Comparison of ENCODE assay signal across 8 cellular contexts in genomic region chr10:27099448-27099847, GRCh38. TPM values are rescaled to one million over a fixed set of nuclear protein-coding genes. Genes with fewer than 3 reads are reported as not detected.
A peak's percentile ranks its signal among the peaks of the same experiment; 100 is the strongest.
DNase-seq lines count a peak whose midpoint lies in the region; TF ChIP-seq lines count a peak whose summit lies in the region.

No MANE protein-coding gene starts in this region.

- H3K36me3 Mint-ChIP-seq in progenitor cell of endocrine pancreas (ENCODE audit: insufficient read depth), result peaks cover 2% of the 10 kb centered on the region

- no peaks in the 10 kb centered on the region for H3K9me3 Mint-ChIP-seq in progenitor cell of endocrine pancreas (ENCODE audit: low read depth)

- peaks cover 16% of the 10 kb centered on the region; the same call in 1 of the 2 replicates for H3K36me3 ChIP-seq in DOHH2 (ENCODE audit: control insufficient read depth, low read length)
- H3K36me3 ChIP-seq in esophagus muscularis mucosa, result no peaks in the 10 kb centered on the region

- peak overlapping the region; percentile 99 for H3K4me2 ChIP-seq in DOHH2 (ENCODE audit: low read length)

- H3K27ac Mint-ChIP-seq in progenitor cell of endocrine pancreas, result peak overlapping the region; percentile 96

- H3K9me3 ChIP-seq in DOHH2 (ENCODE audit: control insufficient read depth, insufficient read depth, low read length) (no peaks in the 10 kb centered on the region), esophagus muscularis mucosa (no peaks in the 10 kb centered on the region)

- H3K4me1 Mint-ChIP-seq in progenitor cell of endocrine pancreas (ENCODE audit: low read depth), result peaks cover 8% of the 10 kb centered on the region

- no peak for TF ChIP-seq POLR2A in esophagus muscularis mucosa (IDR thresholded peaks at IDR 0.05; ENCODE audit: low read depth)

- DNase-seq in RWPE1 (ENCODE audit: low spot score) (no peak), esophagus muscularis mucosa (ENCODE audit: extremely low spot score) (no peak), progenitor cell of endocrine pancreas (ENCODE audit: low spot score, unreplicated experiment) (no peak), middle frontal gyrus (ENCODE audit: extremely low spot score, low spot score) (no peak), AG20443 (ENCODE audit: low spot score) (no peak), GM03348 (ENCODE audit: low spot score) (no peak)
- no peak for DNase-seq in stimulated activated naive CD4-positive, alpha-beta T cell treated with Interleukin-2 at 50 U/mL for 16 hours (lab: John Stamatoyannopoulos, UW)

- POLR2A ChIA-PET in RWPE1 (lab: Yijun Ruan, JAX; ENCODE audit: low non-redundant PET), result no interaction called here

- TF ChIP-seq CTCF in DOHH2 (IDR thresholded peaks at IDR 0.05; ENCODE audit: low read depth, low read length, poor library complexity, severe bottlenecking) (no peak), RWPE1 (conservative IDR thresholded peaks at IDR 0.05; ENCODE audit: low read depth) (no peak), esophagus muscularis mucosa (IDR thresholded peaks at IDR 0.05) (no peak), progenitor cell of endocrine pancreas (IDR thresholded peaks at IDR 0.05; ENCODE audit: unreplicated experiment) (no peak)

- H3K79me2 ChIP-seq in DOHH2 (ENCODE audit: control insufficient read depth, low read length), result peaks cover 41% of the 10 kb centered on the region

- H3K4me1 ChIP-seq in DOHH2 (ENCODE audit: control insufficient read depth, low read length) (peaks cover 31% of the 10 kb centered on the region), esophagus muscularis mucosa (peaks cover 8 to 24% (median 20%) of the 10 kb centered on the region in 4 donors)

- intact Hi-C loops in esophagus muscularis mucosa (cut with DNase I), result no loop called here

- H3F3A ChIP-seq in DOHH2 (ENCODE audit: control insufficient read depth, insufficient read depth), result peaks cover 10% of the 10 kb centered on the region; the same call in 1 of the 2 replicates

- no peaks in the 10 kb centered on the region for H3K27me3 ChIP-seq in DOHH2 (ENCODE audit: control insufficient read depth, low read length)
- no peaks in the 10 kb centered on the region for H3K27me3 ChIP-seq in esophagus muscularis mucosa

- no peaks in the 10 kb centered on the region for H4K20me1 ChIP-seq in DOHH2 (ENCODE audit: control insufficient read depth, insufficient read depth, low read depth, low read length)

- no peaks in the 10 kb centered on the region for H3K9me2 ChIP-seq in DOHH2 (replicated peaks; ENCODE audit: control insufficient read depth, low read length)

- H3K27ac ChIP-seq in DOHH2 (ENCODE audit: low read depth, low read length), result peak overlapping the region; percentile 73
- peak overlapping the region; percentile 89 for H3K27ac ChIP-seq in RWPE1
- H3K27ac ChIP-seq in esophagus muscularis mucosa (replicated peaks in 1 of 4), result peak overlapping the region; percentile 87 to 94 (median 89)

- H3K27me3 Mint-ChIP-seq in progenitor cell of endocrine pancreas, result no peaks in the 10 kb centered on the region

- WGBS in esophagus muscularis mucosa, result 41% methylated on average over 11 of the region's 11 CpGs

- peak overlapping the region; percentile 99 for H3K4me3 ChIP-seq in DOHH2 (ENCODE audit: low read length)
- peak overlapping the region; percentile 73 to 83 (median 76) for H3K4me3 ChIP-seq in esophagus muscularis mucosa

- TF ChIP-seq EP300 in esophagus muscularis mucosa (IDR thresholded peaks at IDR 0.05), result no peak

- CTCF ChIA-PET in RWPE1 (lab: Yijun Ruan, JAX), result interaction anchor here (0.6 kb wide), 1 partner anchor 13 kb away, joined by 3 read pairs; no protein-coding TSS in a partner anchor

- H3K4me3 Mint-ChIP-seq in progenitor cell of endocrine pancreas (ENCODE audit: low read depth), result peak overlapping the region; percentile 84

RNA-seq across cellular contexts. Expression of gene ANKRD26, which starts 0.8 kb away (rescaled TPM):
- total RNA-seq in esophagus muscularis mucosa (10 to 100 TPM in 1 of 4 donors, 1 to 10 TPM in 3; 4.0 to 12.5 (median 6.2) TPM), progenitor cell of endocrine pancreas (18.2 and 23.0 TPM in 2 replicates)

RNA-seq across cellular contexts. Expression of gene YME1L1, which starts 54.7 kb away (rescaled TPM):
- 10 to 100 TPM; 63.9 to 81.2 (median 66.0) TPM for total RNA-seq in esophagus muscularis mucosa
- total RNA-seq in progenitor cell of endocrine pancreas, result 108 and 111 TPM in 2 replicates

RNA-seq across cellular contexts. Expression of gene MASTL, which starts 55.7 kb away (rescaled TPM):
- total RNA-seq in esophagus muscularis mucosa (1 to 10 TPM; 3.0 to 6.2 (median 4.1) TPM), progenitor cell of endocrine pancreas (15.0 TPM in 2 replicates)
